In the genomic region with DNA sequence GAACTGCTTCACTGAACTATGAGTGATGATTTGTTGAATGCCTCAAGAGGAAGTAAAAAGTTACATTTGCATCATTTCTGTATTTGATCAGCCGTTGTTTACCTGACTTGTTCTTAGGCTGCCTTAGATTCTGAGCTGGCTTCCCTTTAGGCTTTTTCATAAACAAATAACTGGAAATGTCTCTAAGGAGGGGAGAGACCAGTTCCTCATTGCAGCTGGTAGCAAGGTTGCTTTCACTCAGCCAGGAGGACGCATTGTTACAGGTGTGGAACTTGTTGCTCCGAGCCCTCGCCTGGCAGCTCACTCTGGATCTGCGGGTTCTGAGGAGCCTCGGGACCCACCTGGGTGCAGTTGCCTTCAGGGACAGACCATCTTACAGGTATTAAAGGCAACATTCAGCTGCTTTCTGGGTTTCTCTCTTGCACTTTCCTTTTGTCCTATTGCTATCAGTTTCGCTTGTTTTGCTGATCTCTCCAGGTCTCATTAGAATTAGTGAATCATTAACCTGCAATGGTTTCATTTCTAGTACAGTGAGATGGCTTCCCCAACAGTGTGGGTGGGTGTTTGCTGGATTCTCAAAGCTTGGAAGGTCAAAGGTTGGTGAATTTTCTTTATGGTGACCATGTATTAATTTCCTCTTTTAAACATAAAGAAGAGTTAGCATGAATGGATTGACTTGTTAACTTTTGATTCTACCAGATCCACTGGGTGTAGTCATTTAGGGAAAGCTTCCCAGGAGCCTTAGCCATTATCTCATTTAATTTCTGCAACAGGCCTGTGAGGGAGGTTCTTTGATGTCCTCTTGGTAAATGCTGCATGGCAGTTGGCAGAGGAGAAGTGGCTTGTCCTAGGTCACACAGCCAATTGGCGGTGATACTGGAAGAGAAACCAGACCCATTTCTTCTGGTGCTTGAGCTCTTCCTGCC, we compare ENCODE assay signal across 10 cellular contexts. TPM values are rescaled to one million over a fixed set of nuclear protein-coding genes. Genes with fewer than 3 reads are reported as not detected.
DNase-seq lines count a peak whose midpoint lies in the region; ATAC-seq and TF ChIP-seq lines count a peak whose summit lies in the region.
"Had no signal": no experiment of that assay in that cellular context is flagged by ENCODE, and none has a peak within 500 bp of the region (broad histone marks: within the 10 kb centered on the region; RNA-seq: fewer than 3 reads in every experiment).

A gene with protein sequence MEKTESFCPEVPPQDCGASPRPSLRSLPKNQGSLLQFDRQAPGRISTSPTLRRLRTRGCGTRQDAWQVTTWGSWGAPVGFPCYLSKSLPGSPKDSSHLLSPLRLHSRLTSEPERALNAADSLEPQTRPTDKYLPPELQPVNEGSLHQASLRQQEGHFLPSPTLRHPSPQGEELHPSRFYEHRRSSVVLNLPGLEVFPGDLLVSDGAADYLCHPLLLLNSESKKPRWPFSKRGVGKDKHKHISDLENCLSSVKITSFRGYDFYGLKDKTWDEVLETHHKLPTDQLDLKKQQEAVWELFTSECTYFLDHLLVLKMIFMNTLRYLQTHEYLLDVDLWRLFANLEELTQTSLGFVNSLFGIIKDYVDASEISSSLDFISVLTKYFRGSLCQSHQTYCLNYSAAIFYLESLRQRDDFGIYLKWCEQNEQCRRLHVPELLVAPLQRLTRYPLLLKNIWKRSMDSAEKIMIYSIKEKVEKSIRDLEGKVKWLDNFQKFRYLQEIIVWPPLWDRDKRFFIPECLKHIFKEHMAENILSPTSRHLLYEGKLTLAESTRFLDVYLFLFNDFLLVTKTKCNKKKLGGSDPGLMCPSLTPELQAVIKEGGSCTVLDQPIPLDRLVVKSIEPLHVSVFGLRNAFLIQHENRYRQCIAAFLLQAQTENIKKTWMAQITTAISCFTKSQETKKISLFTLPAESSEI (plus strand): TSS at position 236 of the 926 bp plus-strand sequence. CDS start 3,643 bp downstream, outside the sequence.

- no peak within 1 kb of the TSS for H3K4me3 Mint-ChIP-seq in central memory CD8-positive, alpha-beta T cell
- no peak within 1 kb of the TSS for H3K4me3 Mint-ChIP-seq in T-cell

- in situ Hi-C loops in ACHN (cut with HindIII; ENCODE audit: low pct_ligation_motif_present, low pct_unique_long_range_greater_than_20kb, low sequenced_read_pairs): no loop called here

- no peaks in the 10 kb centered on the region for H3K36me3 Mint-ChIP-seq in central memory CD8-positive, alpha-beta T cell (ENCODE audit: insufficient read depth)
- H3K36me3 Mint-ChIP-seq in T-cell: no peaks in the 10 kb centered on the region

- ATAC-seq in HG03097 (IDR thresholded peaks at IDR 0.05; ENCODE audit: low FRiP score, unreplicated experiment) (peak; percentile 95), T-cell (replicated peaks in 1 of 4) (no peak), omental fat pad (ENCODE audit: low FRiP score) (no peak)
- ATAC-seq in central memory CD8-positive, alpha-beta T cell (replicated peaks; ENCODE audit: extremely low read depth, poor library complexity, severe bottlenecking): peak; percentile 19

- POLR2A ChIA-PET in T-cell (lab: Charles Lee): no interaction called here

- peak; percentile 66 for DNase-seq in ACHN
- peak; percentile 70 for DNase-seq in GM19238 (ENCODE audit: insufficient read length, low spot score)
- DNase-seq in central memory CD8-positive, alpha-beta T cell (ENCODE audit: low spot score in 2 of 2): no peak
- DNase-seq in A172 (ENCODE audit: low spot score): no peak
- DNase-seq in T-cell: no peak
- no peak for DNase-seq in omental fat pad (ENCODE audit: low spot score)
- no peak for DNase-seq in NCI-H1105 (lab: John Stamatoyannopoulos, UW)

- TF ChIP-seq CTCF in omental fat pad (IDR thresholded peaks at IDR 0.05): no peak

- no peaks in the 10 kb centered on the region for H3K9me3 Mint-ChIP-seq in central memory CD8-positive, alpha-beta T cell
- no peaks in the 10 kb centered on the region for H3K9me3 Mint-ChIP-seq in T-cell

- H3K27ac Mint-ChIP-seq in central memory CD8-positive, alpha-beta T cell (ENCODE audit: low read depth): peak within 1 kb of the TSS; percentile 32
- H3K27ac Mint-ChIP-seq in T-cell: no peak within 1 kb of the TSS

- H3K27me3 Mint-ChIP-seq in central memory CD8-positive, alpha-beta T cell: peaks cover 2% of the 10 kb centered on the region
- no peaks in the 10 kb centered on the region for H3K27me3 Mint-ChIP-seq in T-cell

- H3K4me1 Mint-ChIP-seq in central memory CD8-positive, alpha-beta T cell: no peaks in the 10 kb centered on the region
- H3K4me1 Mint-ChIP-seq in T-cell: peaks cover 0 to 5% (median 0%) of the 10 kb centered on the region in 3 donors

- CTCF ChIA-PET in T-cell (lab: Charles Lee): no interaction called here

RNA-seq across cellular contexts. Expression of the gene that starts here (rescaled TPM):
- not detected in 2 replicates for total RNA-seq in A172 (2014; rRNA removed; shearing (Covaris generic))
- total RNA-seq in T-cell (under 1 TPM in 3 of 5 donors, not detected in 2; 0.13 to 0.30 (median 0.19) TPM), omental fat pad (under 1 TPM in 1 of 4 donors, not detected in 3; 0.12 TPM)
- total RNA-seq: fibroblast of lung, SK-MEL-5 had no signal

Comparison
In these comparisons a context has a peak if more than half of its experiments do, and no peak if none do; other contexts are left out.
1. DNase-seq: peak in ACHN (single experiment) and GM19238 (single experiment); none in central memory CD8-positive, alpha-beta T cell (0 of 2), A172 (single experiment), T-cell (0 of 34), omental fat pad (single experiment) and NCI-H1105 (single experiment).
2. ATAC-seq: peak in HG03097 (single experiment) and central memory CD8-positive, alpha-beta T cell (single experiment); none in T-cell (0 of 4) and omental fat pad (single experiment).